15 cellular contexts compared by ENCODE assay signal in the genomic region with DNA sequence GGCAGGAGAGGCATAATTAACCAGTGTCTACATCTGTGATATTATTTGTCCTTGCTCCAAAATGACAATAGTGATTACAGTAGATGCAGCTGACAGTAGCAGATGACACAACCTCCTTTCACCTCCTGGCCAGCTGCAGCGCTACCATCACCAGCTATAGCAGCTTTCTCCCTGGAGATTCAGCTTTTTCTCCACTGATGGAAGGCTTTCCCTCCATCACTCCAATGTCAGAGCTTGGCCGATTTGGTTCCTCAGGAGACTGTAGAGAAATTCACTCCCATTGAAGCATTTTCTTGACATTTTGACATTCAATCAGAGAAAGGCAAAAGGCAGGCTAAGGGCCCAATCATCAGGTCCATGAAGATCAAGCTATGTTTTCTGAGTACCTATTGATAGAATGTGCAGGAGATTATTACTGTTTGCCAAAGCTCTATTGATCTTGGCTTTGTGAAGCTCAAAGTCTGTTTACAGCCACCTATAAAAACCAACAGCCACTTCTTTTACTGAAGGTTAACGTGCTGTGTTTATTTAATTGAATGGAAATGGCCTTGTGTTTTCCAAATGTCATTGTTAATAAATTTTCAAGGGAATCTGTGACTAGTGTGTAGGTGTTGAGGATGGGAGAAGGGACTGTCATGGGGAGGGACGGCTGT.
"Had no signal": no experiment of that assay in that cellular context is flagged by ENCODE, and none has a peak within 500 bp of the region (broad histone marks: within the 10 kb centered on the region; RNA-seq: fewer than 3 reads in every experiment).

No MANE protein-coding gene starts in this region.

- ATAC-seq: activated CD8-positive, alpha-beta T cell treated with anti-CD3 and anti-CD28 coated beads, Interleukin-2, amount 10 ng/mL, durations not matched to agents 7 days and 5 days; natural killer cell treated with Interleukin-12 subunit alpha and Interleukin-12 subunit beta and Interleukin-15 and Interleukin-18, amount 100 ng/mL, for 72 hours; psoas muscle; sciatic nerve had no signal

- DNase-seq: activated B cell treated with CpG ODN at 0.5 μM for 24 hours; activated CD4-positive, alpha-beta T cell treated with anti-CD3 and anti-CD28 coated beads, Interleukin-2, amount 10 ng/mL, durations not matched to agents 24 days and 14 days; activated CD8-positive, alpha-beta memory T cell treated with anti-CD3 and anti-CD28 coated beads, Interleukin-2, amount 50 U/mL, for 48 hours; activated CD8-positive, alpha-beta T cell treated with anti-CD3 and anti-CD28 coated beads, Interleukin-2, amount 10 ng/mL, durations not matched to agents 7 days and 5 days; activated naive CD8-positive, alpha-beta T cell treated with anti-CD3 and anti-CD28 coated beads, Interleukin-2, amount 10 ng/mL, durations not matched to agents 7 days and 5 days; brain microvascular endothelial cell; effector memory CD4-positive, alpha-beta T cell; foreskin fibroblast; hippocampal formation; left ventricle myocardium inferior; psoas muscle; spleen; T-helper 2 cell had no signal
